13 cellular contexts compared by ENCODE assay signal in genomic region chr1:54378157-54378883, GRCh38. TPM values are rescaled to one million over a fixed set of nuclear protein-coding genes. Genes with fewer than 3 reads are reported as not detected.
DNase-seq lines count a peak whose midpoint lies in the region; ATAC-seq and TF ChIP-seq lines count a peak whose summit lies in the region.
"Had no signal": no experiment of that assay in that cellular context is flagged by ENCODE, and none has a peak within 500 bp of the region (broad histone marks: within the 10 kb centered on the region; RNA-seq: fewer than 3 reads in every experiment).

No MANE protein-coding gene starts in this region.

- H3K9ac ChIP-seq in mesendoderm (ENCODE audit: low read length) = peak overlapping the region; percentile 73

- H3K56ac ChIP-seq in mesendoderm (ENCODE audit: low read length) = peak overlapping the region; percentile 85

- ATAC-seq in heart right ventricle (peak in 1 of 8 donors; percentile 2), left lung (no peak), GM21515 (IDR thresholded peaks at IDR 0.05; ENCODE audit: unreplicated experiment) (no peak)
- ATAC-seq: stimulated activated naive CD8-positive, alpha-beta T cell treated with anti-CD3 and anti-CD28 coated beads, Interleukin-15, Interleukin-2, amounts not matched to agents 100 U/mL and 50 U/mL, for 24 hours had no signal

- peak overlapping the region; percentile 17 for H2BK120ac ChIP-seq in mesendoderm (ENCODE audit: low read depth, low read length)

- peak overlapping the region; percentile 76 for H3K4ac ChIP-seq in mesendoderm (ENCODE audit: low read depth, low read length)

- no peak overlapping the region for H3K4me2 ChIP-seq in mesendoderm (ENCODE audit: low read length)

- H2BK5ac ChIP-seq in mesendoderm (ENCODE audit: low read length) = peak overlapping the region; percentile 81

- H3K27ac ChIP-seq in heart right ventricle (peak overlapping the region in 8 of 10 donors; percentile 15 to 82 (median 64)), right atrium auricular region (no peak overlapping the region), adrenal gland (peak overlapping the region in 3 of 5 donors; percentile 13 to 90 (median 86)), mesendoderm (ENCODE audit: low read depth, low read length) (peak overlapping the region; percentile 89), left lung (no peak overlapping the region)

- H3K18ac ChIP-seq in mesendoderm (ENCODE audit: low read length) = peak overlapping the region; percentile 71

- no peaks in the 10 kb centered on the region for H3K9me3 Mint-ChIP-seq in type B pancreatic cell
- H3K9me3 Mint-ChIP-seq: activated naive CD4-positive, alpha-beta T cell treated with anti-CD3 and anti-CD28 coated beads, Interleukin-2, amount 50 U/mL, for 24 hours had no signal

- peaks cover 23 to 74% (median 68%) of the 10 kb centered on the region in 9 donors for H3K4me1 ChIP-seq in heart right ventricle
- peaks cover 0 to 72% of the 10 kb centered on the region in 2 donors for H3K4me1 ChIP-seq in right atrium auricular region
- H3K4me1 ChIP-seq in adrenal gland (replicated peaks in 1 of 2) = peaks cover 39 to 74% of the 10 kb centered on the region in 2 donors
- H3K4me1 ChIP-seq in mesendoderm (ENCODE audit: control insufficient read depth, low read depth, low read length) = peaks cover 38% of the 10 kb centered on the region
- peaks cover 14 to 30% of the 10 kb centered on the region in 2 donors for H3K4me1 ChIP-seq in left lung

- H4K5ac ChIP-seq in mesendoderm (ENCODE audit: low read length) = peak overlapping the region; percentile 40

- peak overlapping the region; percentile 32 for H3K23ac ChIP-seq in mesendoderm (ENCODE audit: low read length)

- no peak for TF ChIP-seq POLR2A in adrenal gland (IDR thresholded peaks at IDR 0.05)

- WGBS in heart right ventricle, 2 donors = 47 to 49% methylated on average over 17 of the region's 17 CpGs
- WGBS in adrenal gland, 4 donors = 68 to 81% (median 76%) methylated on average over 17 of the region's 17 CpGs
- no CpG with 5 or more reads among the region's 17 CpGs for WGBS in mesendoderm (ENCODE audit: extremely low coverage, insufficient coverage, low lambda C conversion rate)

- peak overlapping the region; percentile 66 for H3K4me3 Mint-ChIP-seq in type B pancreatic cell
- H3K4me3 Mint-ChIP-seq: activated naive CD4-positive, alpha-beta T cell treated with anti-CD3 and anti-CD28 coated beads, Interleukin-2, amount 50 U/mL, for 24 hours had no signal

- H3K36me3 ChIP-seq in heart right ventricle (peaks cover 0 to 12% (median 0%) of the 10 kb centered on the region in 9 donors), right atrium auricular region (no peaks in the 10 kb centered on the region), adrenal gland (replicated peaks in 1 of 2) (peaks cover 0 to 5% of the 10 kb centered on the region in 2 donors), mesendoderm (ENCODE audit: control insufficient read depth, insufficient read depth, low read length) (no peaks in the 10 kb centered on the region), left lung (no peaks in the 10 kb centered on the region)
- H3K36me3 ChIP-seq: MG63 had no signal

- H3K4me1 Mint-ChIP-seq in type B pancreatic cell (ENCODE audit: unreplicated experiment) = peaks cover 56% of the 10 kb centered on the region

- intact Hi-C loops in heart right ventricle (cut with DNase I) = no loop called here
- intact Hi-C loops in adrenal gland (cut with DNase I) = no loop called here
- intact Hi-C loops in left lung (cut with DNase I) = no loop called here

- no peaks in the 10 kb centered on the region for H3K9me3 ChIP-seq in heart right ventricle
- H3K9me3 ChIP-seq in right atrium auricular region = no peaks in the 10 kb centered on the region
- no peaks in the 10 kb centered on the region for H3K9me3 ChIP-seq in adrenal gland (replicated peaks in 1 of 3)
- H3K9me3 ChIP-seq in left lung = no peaks in the 10 kb centered on the region
- H3K9me3 ChIP-seq: MG63 had no signal

- peak overlapping the region; percentile 79 for H3K27ac Mint-ChIP-seq in type B pancreatic cell

- H4K8ac ChIP-seq in mesendoderm (ENCODE audit: low read depth, low read length) = no peak overlapping the region

- no peaks in the 10 kb centered on the region for H3K27me3 Mint-ChIP-seq in type B pancreatic cell
- H3K27me3 Mint-ChIP-seq: activated naive CD4-positive, alpha-beta T cell treated with anti-CD3 and anti-CD28 coated beads, Interleukin-2, amount 50 U/mL, for 24 hours had no signal

- peaks cover 23% of the 10 kb centered on the region for H3K36me3 Mint-ChIP-seq in type B pancreatic cell

- no peak overlapping the region for H2BK15ac ChIP-seq in mesendoderm (replicated peaks; ENCODE audit: low read depth)

- H3K79me2 ChIP-seq in mesendoderm (ENCODE audit: control insufficient read depth, insufficient read depth, low read length) = peaks cover 75% of the 10 kb centered on the region

- H3K27me3 ChIP-seq in heart right ventricle = no peaks in the 10 kb centered on the region
- no peaks in the 10 kb centered on the region for H3K27me3 ChIP-seq in right atrium auricular region
- no peaks in the 10 kb centered on the region for H3K27me3 ChIP-seq in adrenal gland
- H3K27me3 ChIP-seq in mesendoderm (ENCODE audit: insufficient read depth, low read length, poor library complexity) = no peaks in the 10 kb centered on the region
- H3K27me3 ChIP-seq in left lung = no peaks in the 10 kb centered on the region
- H3K27me3 ChIP-seq: MG63 had no signal

- TF ChIP-seq CTCF in heart right ventricle (IDR thresholded peaks at IDR 0.05) = no peak
- TF ChIP-seq CTCF in right atrium auricular region (IDR thresholded peaks at IDR 0.05) = no peak
- TF ChIP-seq CTCF in adrenal gland (IDR thresholded peaks at IDR 0.05) = no peak
- TF ChIP-seq CTCF in type B pancreatic cell (conservative IDR thresholded peaks at IDR 0.05) = no peak
- no peak for TF ChIP-seq CTCF in left lung (IDR thresholded peaks at IDR 0.05)

- peak overlapping the region; percentile 73 for H2AK5ac ChIP-seq in mesendoderm (ENCODE audit: low read length)

- DNase-seq in heart right ventricle = no peak
- no peak for DNase-seq in right atrium auricular region (ENCODE audit: low spot score)
- no peak for DNase-seq in adrenal gland
- DNase-seq in mesendoderm = peak; percentile 87
- DNase-seq in type B pancreatic cell (ENCODE audit: extremely low spot score, unreplicated experiment) = no peak
- no peak for DNase-seq in left lung
- DNase-seq in cerebellar nuclear complex (lab: John Stamatoyannopoulos, UW) = no peak
- DNase-seq: activated CD4-positive, alpha-beta T cell treated with anti-CD3 and anti-CD28 coated beads, Interleukin-2, amount 50 U/mL, for 4 hours; GF-D8; MG63; stimulated activated naive CD8-positive, alpha-beta T cell treated with anti-CD3 and anti-CD28 coated beads, Interleukin-15, Interleukin-2, amounts not matched to agents 100 U/mL and 50 U/mL, for 24 hours had no signal

- H3K4me3 ChIP-seq in heart right ventricle (no peak overlapping the region), right atrium auricular region (no peak overlapping the region), adrenal gland (no peak overlapping the region), mesendoderm (ENCODE audit: low read length) (no peak overlapping the region), left lung (no peak overlapping the region)
- H3K4me3 ChIP-seq: MG63 had no signal

- H3K79me1 ChIP-seq in mesendoderm (ENCODE audit: low read length) = peaks cover 33% of the 10 kb centered on the region

RNA-seq across cellular contexts. Expression of gene SSBP3, which starts 27.9 kb away (rescaled TPM):
- total RNA-seq in heart right ventricle (10 to 100 TPM; 33.7 to 71.9 (median 52.8) TPM), right atrium auricular region (10 to 100 TPM; 15.2 to 16.6 TPM), adrenal gland (10 to 100 TPM; 17.9 to 91.5 (median 55.4) TPM), type B pancreatic cell (ENCODE audit: low replicate concordance) (69.5 and 129 TPM in 2 replicates), left lung (10 to 100 TPM; 33.0 to 35.2 TPM)
- polyA plus RNA-seq in heart right ventricle (10 to 100 TPM; 17.6 to 58.8 TPM), adrenal gland (100 to 1,000 TPM in 1 of 3 donors, 10 to 100 TPM in 2; 70.8 to 150 (median 86.5) TPM)
- polyA plus RNA-seq in mesendoderm (2013, experiment 1 of 2) = 143 TPM
- polyA plus RNA-seq in mesendoderm (2013, experiment 2 of 2) = 152 TPM

Comparison
In these comparisons a context has a peak if more than half of its experiments do, and no peak if none do; other contexts are left out.
1. H3K27ac ChIP-seq: peak in heart right ventricle (8 of 10), adrenal gland (3 of 5) and mesendoderm (single experiment); none in right atrium auricular region (0 of 2) and left lung (0 of 2).